In genomic region chr10:19605806-19606205, GRCh38 we compare ENCODE assay signal across 7 cellular contexts.
"Had no signal": no experiment of that assay in that cellular context is flagged by ENCODE, and none has a peak within 500 bp of the region (broad histone marks: within the 10 kb centered on the region; RNA-seq: fewer than 3 reads in every experiment).

No MANE protein-coding gene starts in this region.

- H3K4me3 ChIP-seq: GM23338, HAP-1 had no signal

- H2AFZ ChIP-seq: GM23338 had no signal

- H3K4me2 ChIP-seq: GM23338 had no signal

- ATAC-seq: GM23338, HCT116 had no signal

- H3K36me3 ChIP-seq: HAP-1 had no signal

- DNase-seq: H7, HFFc6, KG1 had no signal

- H3K9me3 ChIP-seq: HAP-1 had no signal

- H3K27ac ChIP-seq: HL-60 had no signal
